ENCODE assay signal across 24 cellular contexts in genomic region chr14:28300356-28300755, GRCh38.
"Had no signal": no experiment of that assay in that cellular context is flagged by ENCODE, and none has a peak within 500 bp of the region (broad histone marks: within the 10 kb centered on the region; RNA-seq: fewer than 3 reads in every experiment).

No MANE protein-coding gene starts in this region.

- ATAC-seq: activated naive CD8-positive, alpha-beta T cell treated with anti-CD3 and anti-CD28 coated beads, Interleukin-2, amount 50 U/mL, for 24 hours; body of pancreas; esophagus mucosa; gastrocnemius medialis; heart left ventricle had no signal

- H3K4me3 ChIP-seq: ascending aorta, body of pancreas, colonic mucosa, dorsolateral prefrontal cortex, gastrocnemius medialis, heart left ventricle had no signal

- H3K4me1 ChIP-seq: ascending aorta, body of pancreas, colonic mucosa, gastrocnemius medialis, heart left ventricle had no signal

- H3K36me3 ChIP-seq: ascending aorta, colonic mucosa, gastrocnemius medialis, heart left ventricle had no signal

- DNase-seq: activated CD4-positive, alpha-beta memory T cell treated with anti-CD3 and anti-CD28 coated beads, Interleukin-2, amount 10 ng/mL, durations not matched to agents 7 days and 5 days; activated CD4-positive, alpha-beta T cell treated with anti-CD3 and anti-CD28 coated beads for 1 hour; activated CD4-positive, alpha-beta T cell treated with anti-CD3 and anti-CD28 coated beads for 4 hours; activated CD4-positive, alpha-beta T cell treated with anti-CD3 and anti-CD28 coated beads, Interleukin-2, amount 10 ng/mL, durations not matched to agents 7 days and 5 days; activated CD4-positive, alpha-beta T cell treated with anti-CD3 and anti-CD28 coated beads, Interleukin-2, amount 50 U/mL, for 4 hours; activated CD8-positive, alpha-beta memory T cell treated with anti-CD3 and anti-CD28 coated beads, Interleukin-2, amount 50 U/mL, for 48 hours; activated effector memory CD4-positive, alpha-beta T cell treated with anti-CD3 and anti-CD28 coated beads, Interleukin-2, amount 50 U/mL, for 16 hours; activated naive CD4-positive, alpha-beta T cell treated with anti-CD3 and anti-CD28 coated beads for 36 hours; activated naive CD8-positive, alpha-beta T cell treated with anti-CD3 and anti-CD28 coated beads for 36 hours; activated naive CD8-positive, alpha-beta T cell treated with anti-CD3 and anti-CD28 coated beads, Interleukin-2, amount 50 U/mL, for 24 hours; activated T-cell treated with anti-CD3 and anti-CD28 coated beads for 4 hours; activated T-cell treated with anti-CD3 and anti-CD28 coated beads, Interleukin-2, amount 50 U/mL, for 24 hours; body of pancreas; caudate nucleus; colonic mucosa; dorsolateral prefrontal cortex; effector memory CD4-positive, alpha-beta T cell; endodermal cell; gastrocnemius medialis; glutamatergic neuron; heart left ventricle; T-helper 2 cell had no signal

- H3K9me3 ChIP-seq: ascending aorta, body of pancreas, colonic mucosa, gastrocnemius medialis had no signal

- H3K27me3 ChIP-seq: ascending aorta, body of pancreas, colonic mucosa, dorsolateral prefrontal cortex, gastrocnemius medialis, heart left ventricle had no signal

- H3K27ac ChIP-seq: ascending aorta, body of pancreas, colonic mucosa, dorsolateral prefrontal cortex, gastrocnemius medialis, heart left ventricle had no signal
